18 cellular contexts compared by ENCODE assay signal in genomic region chr2:44560961-44561360, GRCh38.
"Had no signal": no experiment of that assay in that cellular context is flagged by ENCODE, and none has a peak within 500 bp of the region (broad histone marks: within the 10 kb centered on the region; RNA-seq: fewer than 3 reads in every experiment).

No MANE protein-coding gene starts in this region.

- H3K4me2 ChIP-seq: neural progenitor cell, smooth muscle cell had no signal

- H3K27ac Mint-ChIP-seq: activated CD8-positive, alpha-beta memory T cell treated with anti-CD3 and anti-CD28 coated beads, Interleukin-2, amount 10 ng/mL, durations not matched to agents 7 days and 5 days; activated naive CD8-positive, alpha-beta T cell treated with anti-CD3 and anti-CD28 coated beads, Interleukin-2, amount 10 ng/mL, durations not matched to agents 7 days and 5 days; activated T-cell treated with anti-CD3 and anti-CD28 coated beads, Interleukin-2, amount 50 U/mL, for 24 hours; neural progenitor cell; stimulated activated effector memory CD8-positive, alpha-beta T cell treated with anti-CD3 and anti-CD28 coated beads, Interleukin-12 subunit alpha, Interleukin-12 subunit beta, amount 100 ng/mL, for 72 hours had no signal

- H3K79me2 ChIP-seq: parathyroid adenoma had no signal

- H3K9ac ChIP-seq: neural progenitor cell, parathyroid adenoma had no signal

- DNase-seq: activated CD4-positive, alpha-beta T cell treated with anti-CD3 and anti-CD28 coated beads, Interleukin-2, amount 50 U/mL, for 4 hours; activated CD4-positive, CD25-positive, alpha-beta regulatory T cell treated with anti-CD3 and anti-CD28 coated beads, Interleukin-2, amount 50 U/mL, for 72 hours; activated CD8-positive, alpha-beta memory T cell treated with anti-CD3 and anti-CD28 coated beads, Interleukin-2, amount 10 ng/mL, durations not matched to agents 7 days and 5 days; activated effector memory CD4-positive, alpha-beta T cell treated with anti-CD3 and anti-CD28 coated beads, Interleukin-2, amount 50 U/mL, for 16 hours; activated naive CD8-positive, alpha-beta T cell treated with anti-CD3 and anti-CD28 coated beads, Interleukin-2, amount 10 ng/mL, durations not matched to agents 7 days and 5 days; central memory CD4-positive, alpha-beta T cell; cortex of kidney; effector CD8-positive, alpha-beta T cell had no signal

- H2AFZ ChIP-seq: neural progenitor cell, parathyroid adenoma had no signal

- H3K9me3 ChIP-seq: ascending aorta, right atrium auricular region, tibial nerve, vagina had no signal

- H3K36me3 Mint-ChIP-seq: activated CD8-positive, alpha-beta memory T cell treated with anti-CD3 and anti-CD28 coated beads, Interleukin-2, amount 10 ng/mL, durations not matched to agents 7 days and 5 days; activated naive CD8-positive, alpha-beta T cell treated with anti-CD3 and anti-CD28 coated beads, Interleukin-2, amount 10 ng/mL, durations not matched to agents 7 days and 5 days; neural progenitor cell; stimulated activated effector memory CD8-positive, alpha-beta T cell treated with anti-CD3 and anti-CD28 coated beads, Interleukin-12 subunit alpha, Interleukin-12 subunit beta, amount 100 ng/mL, for 72 hours had no signal

- H3K4me3 Mint-ChIP-seq: activated CD8-positive, alpha-beta memory T cell treated with anti-CD3 and anti-CD28 coated beads, Interleukin-2, amount 10 ng/mL, durations not matched to agents 7 days and 5 days; activated naive CD8-positive, alpha-beta T cell treated with anti-CD3 and anti-CD28 coated beads, Interleukin-2, amount 10 ng/mL, durations not matched to agents 7 days and 5 days; activated T-cell treated with anti-CD3 and anti-CD28 coated beads, Interleukin-2, amount 50 U/mL, for 24 hours; neural progenitor cell; stimulated activated effector memory CD8-positive, alpha-beta T cell treated with anti-CD3 and anti-CD28 coated beads, Interleukin-12 subunit alpha, Interleukin-12 subunit beta, amount 100 ng/mL, for 72 hours had no signal

- H3K4me1 Mint-ChIP-seq: activated CD8-positive, alpha-beta memory T cell treated with anti-CD3 and anti-CD28 coated beads, Interleukin-2, amount 10 ng/mL, durations not matched to agents 7 days and 5 days; activated naive CD8-positive, alpha-beta T cell treated with anti-CD3 and anti-CD28 coated beads, Interleukin-2, amount 10 ng/mL, durations not matched to agents 7 days and 5 days; stimulated activated effector memory CD8-positive, alpha-beta T cell treated with anti-CD3 and anti-CD28 coated beads, Interleukin-12 subunit alpha, Interleukin-12 subunit beta, amount 100 ng/mL, for 72 hours had no signal

- H3K9me3 Mint-ChIP-seq: activated naive CD8-positive, alpha-beta T cell treated with anti-CD3 and anti-CD28 coated beads, Interleukin-2, amount 10 ng/mL, durations not matched to agents 7 days and 5 days; activated T-cell treated with anti-CD3 and anti-CD28 coated beads, Interleukin-2, amount 50 U/mL, for 24 hours; neural progenitor cell; stimulated activated effector memory CD8-positive, alpha-beta T cell treated with anti-CD3 and anti-CD28 coated beads, Interleukin-12 subunit alpha, Interleukin-12 subunit beta, amount 100 ng/mL, for 72 hours had no signal

- H3K4me3 ChIP-seq: ascending aorta, neural progenitor cell, right atrium auricular region, smooth muscle cell, tibial nerve, vagina had no signal

- H3K27me3 ChIP-seq: ascending aorta, neural progenitor cell, right atrium auricular region, tibial nerve, vagina had no signal

- H3K36me3 ChIP-seq: ascending aorta, neural progenitor cell, right atrium auricular region, vagina had no signal

- H3K4me1 ChIP-seq: ascending aorta, parathyroid adenoma, right atrium auricular region, tibial nerve, vagina had no signal

- H3K27me3 Mint-ChIP-seq: activated CD8-positive, alpha-beta memory T cell treated with anti-CD3 and anti-CD28 coated beads, Interleukin-2, amount 10 ng/mL, durations not matched to agents 7 days and 5 days; activated naive CD8-positive, alpha-beta T cell treated with anti-CD3 and anti-CD28 coated beads, Interleukin-2, amount 10 ng/mL, durations not matched to agents 7 days and 5 days; activated T-cell treated with anti-CD3 and anti-CD28 coated beads, Interleukin-2, amount 50 U/mL, for 24 hours had no signal

- H3K27ac ChIP-seq: ascending aorta, epithelial cell of prostate, neural progenitor cell, parathyroid adenoma, right atrium auricular region, tibial nerve, vagina had no signal
